ENCODE assay signal across 8 cellular contexts in the genomic region with DNA sequence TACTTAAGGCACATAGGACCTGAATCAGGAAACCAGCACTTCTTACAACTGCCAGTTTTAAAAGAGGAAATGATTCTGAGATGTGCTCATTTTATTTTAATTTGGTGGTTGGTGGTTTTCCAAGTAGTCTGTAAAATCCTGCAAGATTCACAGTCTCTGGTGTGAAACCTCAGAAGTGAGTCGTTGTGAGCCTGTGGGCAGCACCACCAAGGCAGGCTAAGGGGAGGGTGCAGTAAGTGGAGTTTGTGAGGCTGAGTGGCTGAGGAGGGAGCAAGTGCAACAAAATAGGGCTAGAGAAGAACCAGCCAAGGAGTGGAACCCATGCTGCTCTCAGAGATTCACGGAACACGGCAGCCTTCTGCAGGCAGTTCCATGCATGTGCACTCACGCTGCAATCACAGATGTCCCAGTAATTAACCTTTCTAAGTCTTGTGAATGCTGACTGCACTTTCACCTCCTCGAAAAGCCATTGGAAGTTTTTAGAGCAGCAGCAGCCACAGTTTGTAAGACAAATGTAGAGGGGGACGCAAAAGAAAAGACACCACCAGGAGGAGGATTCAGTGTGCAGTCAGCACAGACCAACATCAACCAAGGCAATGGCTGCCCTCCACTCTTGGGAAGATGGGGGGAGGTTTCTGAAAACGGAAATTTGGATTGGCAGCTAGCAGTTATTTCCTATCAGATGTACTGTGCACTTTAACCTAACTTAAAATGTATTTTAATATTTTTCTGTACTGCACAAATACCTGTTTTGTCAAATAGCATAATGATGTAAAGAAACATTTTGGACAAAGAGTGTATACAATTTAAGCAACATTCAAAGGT. TPM values are rescaled to one million over a fixed set of nuclear protein-coding genes. Genes with fewer than 3 reads are reported as not detected.
DNase-seq lines count a peak whose midpoint lies in the region; ATAC-seq and TF ChIP-seq lines count a peak whose summit lies in the region.

No MANE protein-coding gene starts in this region.

- BruUV-seq in Caco-2 (replicated peaks; lab: Mats Ljungman, UMichigan), result no TSS peak

- POLR2A ChIA-PET in Caco-2 (lab: Charles Lee), result no interaction called here

- H3K36me3 ChIP-seq in GM06990 (ENCODE audit: control insufficient read depth, insufficient read depth, low read length) (peaks cover 14% of the 10 kb centered on the region), left lung (peaks cover 0 to 20% of the 10 kb centered on the region in 2 donors), Caco-2 (ENCODE audit: control insufficient read depth, insufficient read depth, low read length) (peaks cover 6% of the 10 kb centered on the region)

- peak; percentile 82 for ATAC-seq in GM21723 (IDR thresholded peaks at IDR 0.05; ENCODE audit: unreplicated experiment)
- ATAC-seq in left lung, result peak; percentile 62

- DNase-seq in GM06990 (ENCODE audit: extremely low read depth, insufficient read length) (peak; percentile 53), M059J (ENCODE audit: low read depth) (peak; percentile 44), left lung (peak in 1 of 2 donors; percentile 40), NCI-H2171 treated with DMSO at 0.1 percent for 48 hours (lab: John Stamatoyannopoulos, UW) (no peak), NCI-H446 (lab: John Stamatoyannopoulos, UW) (no peak), Caco-2 (no peak)
- peak; percentile 64 for DNase-seq in activated CD8-positive, alpha-beta memory T cell treated with anti-CD3 and anti-CD28 coated beads, Interleukin-2, amount 50 U/mL, for 48 hours

- TF ChIP-seq CTCF in GM06990 (IDR thresholded peaks at IDR 0.05; ENCODE audit: insufficient read depth, low read length, poor library complexity, severe bottlenecking), result no peak
- no peak for TF ChIP-seq CTCF in left lung (IDR thresholded peaks at IDR 0.05)
- TF ChIP-seq CTCF in Caco-2 (IDR thresholded peaks at IDR 0.05; ENCODE audit: insufficient read depth in 1 of 2, low read depth in 1 of 2, low read length in 1 of 2, severe bottlenecking in 1 of 2, unreplicated experiment in 1 of 2), result no peak

- H3K4me1 ChIP-seq in left lung, result peaks cover 3 to 17% of the 10 kb centered on the region in 2 donors
- H3K4me1 ChIP-seq in Caco-2, result peaks cover 8% of the 10 kb centered on the region

- CTCF ChIA-PET in Caco-2 (lab: Charles Lee), result no interaction called here

- no peaks in the 10 kb centered on the region for H3K9me3 ChIP-seq in left lung
- H3K9me3 ChIP-seq in Caco-2, result no peaks in the 10 kb centered on the region

- no peak overlapping the region for H3K27ac ChIP-seq in left lung

- H3K4me1 Mint-ChIP-seq in Caco-2 (ENCODE audit: low read depth, unreplicated experiment), result peaks cover 2% of the 10 kb centered on the region

- H3K27me3 ChIP-seq in GM06990 (replicated peaks; ENCODE audit: control insufficient read depth, insufficient read depth, low read length) (no peaks in the 10 kb centered on the region), left lung (no peaks in the 10 kb centered on the region), Caco-2 (replicated peaks; ENCODE audit: control insufficient read depth, insufficient read depth, low read length) (no peaks in the 10 kb centered on the region)

- H3K36me3 Mint-ChIP-seq in Caco-2 (ENCODE audit: insufficient read depth, unreplicated experiment), result peaks cover 45% of the 10 kb centered on the region

- no peak overlapping the region for H3K4me3 ChIP-seq in GM06990 (replicated peaks; ENCODE audit: low read depth, low read length)
- H3K4me3 ChIP-seq in left lung, result no peak overlapping the region
- no peak overlapping the region for H3K4me3 ChIP-seq in Caco-2 (ENCODE audit: low read depth, low read length)

- no peak overlapping the region for H3K27ac Mint-ChIP-seq in Caco-2 (ENCODE audit: unreplicated experiment)

- H3K27me3 Mint-ChIP-seq in Caco-2 (ENCODE audit: insufficient read depth, unreplicated experiment), result no peaks in the 10 kb centered on the region

- intact Hi-C loops in left lung (cut with DNase I), result no loop called here
- intact Hi-C loops in Caco-2 (cut with micrococcal nuclease; ENCODE audit: unreplicated experiment), result no loop called here

- H3K9me3 Mint-ChIP-seq in Caco-2 (ENCODE audit: unreplicated experiment), result no peaks in the 10 kb centered on the region

- no peak overlapping the region for H3K4me3 Mint-ChIP-seq in Caco-2 (ENCODE audit: unreplicated experiment)

RNA-seq across cellular contexts. Expression of a gene that starts 44.9 kb away (rescaled TPM):
- total RNA-seq in M059J (2014; rRNA removed; shearing (Covaris generic)), result 112 and 136 TPM in 2 replicates
- 100 to 1,000 TPM in 1 of 2 donors, 10 to 100 TPM in 1; 99.6 to 101 TPM for total RNA-seq in left lung
- 118 and 119 TPM in 2 replicates for total RNA-seq in Caco-2 (2022)

Comparison
In these comparisons a context has a peak if more than half of its experiments do, and no peak if none do; other contexts are left out.
1. DNase-seq: peak in GM06990 (single experiment), M059J (single experiment) and activated CD8-positive, alpha-beta memory T cell treated with anti-CD3 and anti-CD28 coated beads, Interleukin-2, amount 50 U/mL, for 48 hours (single experiment); none in NCI-H2171 treated with DMSO at 0.1 percent for 48 hours (single experiment), NCI-H446 (0 of 2) and Caco-2 (0 of 2).